In the genomic region with DNA sequence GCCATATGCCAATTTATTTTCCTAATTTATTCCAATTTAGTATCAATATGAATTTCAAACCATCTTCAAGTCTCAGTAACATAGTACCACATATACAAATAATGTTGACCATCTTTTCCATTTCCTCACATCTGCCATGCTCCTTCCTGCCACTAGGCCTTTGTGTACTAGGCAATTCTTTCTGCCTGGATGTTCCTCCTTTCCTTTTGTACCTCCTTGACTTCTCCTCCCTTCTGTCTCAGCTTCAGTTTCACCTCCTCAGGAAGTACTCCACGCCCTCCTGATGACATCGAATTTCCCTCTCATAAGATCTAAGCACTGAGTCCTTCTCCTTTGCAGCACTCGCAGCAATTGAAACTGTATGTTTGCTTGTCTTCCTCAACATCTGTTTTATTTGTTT, we compare ENCODE assay signal across 9 cellular contexts. TPM values are rescaled to one million over a fixed set of nuclear protein-coding genes. Genes with fewer than 3 reads are reported as not detected.
DNase-seq lines count a peak whose midpoint lies in the region; ATAC-seq and TF ChIP-seq lines count a peak whose summit lies in the region.
"Had no signal": no experiment of that assay in that cellular context is flagged by ENCODE, and none has a peak within 500 bp of the region (broad histone marks: within the 10 kb centered on the region; RNA-seq: fewer than 3 reads in every experiment).

No MANE protein-coding gene starts in this region.

- no peaks in the 10 kb centered on the region for H3K9me3 Mint-ChIP-seq in endodermal cell
- H3K9me3 Mint-ChIP-seq: central memory CD8-positive, alpha-beta T cell had no signal

- H3K4me3 Mint-ChIP-seq in endodermal cell = no peak overlapping the region
- H3K4me3 Mint-ChIP-seq: central memory CD8-positive, alpha-beta T cell had no signal

- H3K27me3 Mint-ChIP-seq in endodermal cell (ENCODE audit: insufficient read depth) = no peaks in the 10 kb centered on the region
- H3K27me3 Mint-ChIP-seq: central memory CD8-positive, alpha-beta T cell had no signal

- WGBS in endodermal cell (ENCODE audit: insufficient coverage in 1 of 2, insufficient read length in 1 of 2), 2 experiments = 95 to 100% methylated on average over 3 of the region's 3 CpGs

- peaks cover 3% of the 10 kb centered on the region for H3K4me1 ChIP-seq in endodermal cell (ENCODE audit: control insufficient read depth, insufficient read depth, low read length)

- H3K27ac Mint-ChIP-seq in endodermal cell = no peak overlapping the region

- no peak for ATAC-seq in GM18511 (IDR thresholded peaks at IDR 0.05; ENCODE audit: unreplicated experiment)

- no peaks in the 10 kb centered on the region for H3K27me3 ChIP-seq in endodermal cell (ENCODE audit: control insufficient read depth, insufficient read depth, low read length, poor library complexity, severe bottlenecking)

- DNase-seq in GM12864 (ENCODE audit: low read depth) (no peak), NB4 (ENCODE audit: low read depth) (peak; percentile 7), endodermal cell (no peak), pons (ENCODE audit: low spot score) (peak; percentile 76), NCI-H1930 (lab: John Stamatoyannopoulos, UW) (no peak), NCI-H226 (no peak)
- DNase-seq in activated CD4-positive, alpha-beta T cell treated with anti-CD3 and anti-CD28 coated beads, Interleukin-2, amount 50 U/mL, for 4 hours = no peak

- no peak for TF ChIP-seq POLR2A in NB4 (IDR thresholded peaks at IDR 0.05; ENCODE audit: extremely low read depth, insufficient read length)

- H3K4me1 Mint-ChIP-seq in endodermal cell = peaks cover 19% of the 10 kb centered on the region
- H3K4me1 Mint-ChIP-seq: central memory CD8-positive, alpha-beta T cell had no signal

- peak; percentile 54 for TF ChIP-seq CTCF in GM12864 (IDR thresholded peaks at IDR 0.05; ENCODE audit: low read depth, low read length, missing control alignments)
- no peak for TF ChIP-seq CTCF in NB4 (IDR thresholded peaks at IDR 0.05; ENCODE audit: low read depth, low read length)
- TF ChIP-seq CTCF in endodermal cell (conservative IDR thresholded peaks at IDR 0.05) = peak; percentile 68

- H3K36me3 ChIP-seq in endodermal cell (ENCODE audit: control insufficient read depth, insufficient read depth, low read length) = no peaks in the 10 kb centered on the region

- no peaks in the 10 kb centered on the region for H3K36me3 Mint-ChIP-seq in endodermal cell (ENCODE audit: low read depth)

- H3K9ac ChIP-seq in endodermal cell (ENCODE audit: extremely low read depth, low read length, poor library complexity, severe bottlenecking) = no peak overlapping the region

- H3K27ac ChIP-seq in endodermal cell (ENCODE audit: low read depth, low read length) = no peak overlapping the region

- H3K4me3 ChIP-seq in GM12864 (ENCODE audit: low read depth, low read length) = peak overlapping the region; percentile 48; the same call in 1 of the 2 replicates
- H3K4me3 ChIP-seq in NB4 (ENCODE audit: low read depth, low read length) = no peak overlapping the region
- no peak overlapping the region for H3K4me3 ChIP-seq in endodermal cell (ENCODE audit: low read length)

- H3K9me3 ChIP-seq in endodermal cell (ENCODE audit: control insufficient read depth, low read length) = no peaks in the 10 kb centered on the region

RNA-seq across cellular contexts. Expression of gene MEF2C, which starts 53.9 kb away (rescaled TPM):
- under 1 TPM; 0.64 to 0.86 TPM for total RNA-seq in endodermal cell
- polyA plus RNA-seq in endodermal cell (2013, experiment 1 of 2) = 6.9 TPM
- polyA plus RNA-seq in endodermal cell (2013, experiment 2 of 2) = 6.1 TPM

Comparison
In these comparisons a context has a peak if more than half of its experiments do, and no peak if none do; other contexts are left out.
1. DNase-seq: peak in NB4 (single experiment) and pons (single experiment); none in GM12864 (single experiment), endodermal cell (single experiment), NCI-H1930 (0 of 2), NCI-H226 (single experiment) and activated CD4-positive, alpha-beta T cell treated with anti-CD3 and anti-CD28 coated beads, Interleukin-2, amount 50 U/mL, for 4 hours (0 of 2).